21 cellular contexts compared by ENCODE assay signal in the genomic region with DNA sequence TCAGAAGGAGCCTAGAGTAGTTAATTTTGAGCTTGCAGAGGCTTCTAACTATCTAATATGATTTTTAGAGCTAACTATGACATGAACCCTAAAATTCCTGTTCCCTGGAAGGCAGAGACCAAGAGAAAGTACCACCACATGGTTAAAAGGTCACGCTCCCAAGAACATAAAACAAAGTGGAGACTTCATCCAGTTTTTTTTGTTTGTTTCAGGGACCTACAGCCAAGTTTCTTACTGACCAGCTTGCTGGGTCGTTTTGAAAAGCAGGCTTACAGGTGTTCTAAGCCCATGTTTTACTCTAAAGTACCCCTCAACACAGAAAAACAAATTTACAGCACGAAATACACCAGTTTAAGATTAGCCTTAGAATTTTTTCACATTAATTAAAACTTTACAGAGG. TPM values are rescaled to one million over a fixed set of nuclear protein-coding genes. Genes with fewer than 3 reads are reported as not detected.
DNase-seq lines count a peak whose midpoint lies in the region; ATAC-seq, FAIRE-seq and TF ChIP-seq lines count a peak whose summit lies in the region.
"Had no signal": no experiment of that assay in that cellular context is flagged by ENCODE, and none has a peak within 500 bp of the region (broad histone marks: within the 10 kb centered on the region; RNA-seq: fewer than 3 reads in every experiment).

No MANE protein-coding gene starts in this region.

- intact Hi-C loops in left ventricle myocardium inferior (cut with micrococcal nuclease) = loop anchor here (10.0 kb wide), 1 partner anchor 47 kb away; no protein-coding TSS in a partner anchor
- intact Hi-C loops in K562 (cut with micrococcal nuclease) = loop anchor here (10.0 kb wide), 1 partner anchor 177 kb away; no protein-coding TSS in a partner anchor

- ATAC-seq in K562 (no peak), omental fat pad (ENCODE audit: low FRiP score) (no peak)
- ATAC-seq: A549 had no signal

- no peaks in the 10 kb centered on the region for H3K9me1 ChIP-seq in K562 (ENCODE audit: control insufficient read depth, insufficient read depth, low read length)

- no peaks in the 10 kb centered on the region for H3K27me3 Mint-ChIP-seq in mesothelial cell of epicardium (ENCODE audit: low read depth)

- H3K9ac ChIP-seq in K562 (ENCODE audit: insufficient read depth in 1 of 2, low read depth in 2 of 2, low read length in 2 of 2) (no peak overlapping the region), trophoblast cell (ENCODE audit: low read length) (no peak overlapping the region)
- H3K9ac ChIP-seq: BLaER1, GM23248 had no signal

- H3K9me3 ChIP-seq in cardiac muscle cell (ENCODE audit: low read depth) (no peaks in the 10 kb centered on the region), left ventricle myocardium inferior (replicated peaks) (no peaks in the 10 kb centered on the region), K562 (replicated peaks; ENCODE audit: control insufficient read depth, insufficient read depth, low read depth, low read length) (no peaks in the 10 kb centered on the region; the same call in 1 of the 2 replicates), trophoblast cell (ENCODE audit: insufficient read depth, low read depth, low read length) (no peaks in the 10 kb centered on the region)
- H3K9me3 ChIP-seq: A549 had no signal

- no peak overlapping the region for H2AK5ac ChIP-seq in trophoblast cell (ENCODE audit: low read length)

- no peaks in the 10 kb centered on the region for H3K79me2 ChIP-seq in K562 (ENCODE audit: control insufficient read depth, insufficient read depth, low read length)
- no peaks in the 10 kb centered on the region for H3K79me2 ChIP-seq in trophoblast cell (ENCODE audit: control insufficient read depth, insufficient read depth, low read length, poor library complexity)

- no peak overlapping the region for H4K12ac ChIP-seq in trophoblast cell (ENCODE audit: low read depth, low read length)

- no peak overlapping the region for H3K4me3 Mint-ChIP-seq in mesothelial cell of epicardium
- H3K4me3 Mint-ChIP-seq: CD14-positive monocyte; CD4-positive, alpha-beta memory T cell had no signal

- no peak overlapping the region for H4K8ac ChIP-seq in trophoblast cell (ENCODE audit: low read depth, low read length)

- H4K20me1 ChIP-seq in K562 (replicated peaks; ENCODE audit: control insufficient read depth, insufficient read depth, low read length) = no peaks in the 10 kb centered on the region
- H4K20me1 ChIP-seq: BLaER1 had no signal

- in situ Hi-C loops in K562 (cut with MboI) = loop anchor here (10.0 kb wide), 1 partner anchor 87 kb away; no protein-coding TSS in a partner anchor

- H2AFZ ChIP-seq in K562 (ENCODE audit: low read depth, low read length) = peak overlapping the region; percentile 69
- no peak overlapping the region for H2AFZ ChIP-seq in trophoblast cell (ENCODE audit: insufficient read depth, low read length, poor library complexity)

- H3K4me1 Mint-ChIP-seq in mesothelial cell of epicardium = peaks cover 48% of the 10 kb centered on the region
- H3K4me1 Mint-ChIP-seq: CD4-positive, alpha-beta memory T cell had no signal

- H3K27ac Mint-ChIP-seq in mesothelial cell of epicardium = peak overlapping the region; percentile 83
- H3K27ac Mint-ChIP-seq: CD14-positive monocyte; CD4-positive, alpha-beta memory T cell had no signal

- DNase-seq in cardiac muscle cell (ENCODE audit: low read depth in 1 of 2, low spot score in 1 of 2) (no peak), left ventricle myocardium inferior (no peak), K562 (ENCODE audit: extremely low read depth in 1 of 4, low spot score in 3 of 4) (no peak), mesothelial cell of epicardium (ENCODE audit: low spot score in 2 of 2, unreplicated experiment in 2 of 2) (no peak), trophoblast cell (no peak), omental fat pad (ENCODE audit: low spot score) (no peak), medulla oblongata (ENCODE audit: extremely low spot score) (no peak)
- DNase-seq in activated naive CD4-positive, alpha-beta T cell treated with Interleukin-2 at 50 U/mL for 16 hours = no peak
- DNase-seq: CD4-positive, alpha-beta memory T cell; DMS153; DMS79; GDM1; GM23248; HCEC 1CT had no signal

- WGBS in K562 (ENCODE audit: insufficient coverage, low coverage, missing lambda C conversion rate) = 46% methylated on average over 3 of the region's 3 CpGs
- no CpG with 5 or more reads among the region's 3 CpGs for WGBS in trophoblast cell (ENCODE audit: extremely low coverage, insufficient coverage, insufficient read length)

- no peaks in the 10 kb centered on the region for H3K36me3 Mint-ChIP-seq in mesothelial cell of epicardium
- H3K36me3 Mint-ChIP-seq: CD14-positive monocyte; CD4-positive, alpha-beta memory T cell had no signal

- BruUV-seq in K562 (replicated peaks; lab: Mats Ljungman, UMichigan) = no TSS peak

- no peak for TF ChIP-seq EP300 in K562 (IDR thresholded peaks at IDR 0.05; ENCODE audit: low read length)

- no peak for TF ChIP-seq POLR2A in K562 (conservative IDR thresholded peaks at IDR 0.05)

- no peak overlapping the region for H3K4ac ChIP-seq in trophoblast cell (ENCODE audit: low read depth, low read length)

- no peak overlapping the region for H3K4me2 ChIP-seq in K562 (ENCODE audit: insufficient read depth, low read length)
- H3K4me2 ChIP-seq in trophoblast cell (ENCODE audit: low read length) = no peak overlapping the region
- H3K4me2 ChIP-seq: A549, BLaER1 had no signal

- no peak overlapping the region for H2BK120ac ChIP-seq in trophoblast cell (ENCODE audit: insufficient read depth, low read length, poor library complexity)

- no peaks in the 10 kb centered on the region for H3K9me3 Mint-ChIP-seq in mesothelial cell of epicardium

- no peaks in the 10 kb centered on the region for H3K36me3 ChIP-seq in cardiac muscle cell
- H3K36me3 ChIP-seq in left ventricle myocardium inferior = no peaks in the 10 kb centered on the region
- no peaks in the 10 kb centered on the region for H3K36me3 ChIP-seq in K562 (ENCODE audit: control insufficient read depth, insufficient read depth, low read length)
- H3K36me3 ChIP-seq in trophoblast cell (ENCODE audit: control insufficient read depth in 1 of 2, insufficient read depth in 2 of 2, low read length in 2 of 2) = no peaks in the 10 kb centered on the region
- H3K36me3 ChIP-seq: BLaER1 had no signal

- H3K18ac ChIP-seq in trophoblast cell (ENCODE audit: low read length) = no peak overlapping the region

- no peak overlapping the region for H3K23ac ChIP-seq in trophoblast cell (ENCODE audit: low read length)

- no peak overlapping the region for H2BK5ac ChIP-seq in trophoblast cell (ENCODE audit: low read depth, low read length, poor library complexity)

- no peak overlapping the region for H3K4me3 ChIP-seq in cardiac muscle cell
- H3K4me3 ChIP-seq in left ventricle myocardium inferior = no peak overlapping the region
- no peak overlapping the region for H3K4me3 ChIP-seq in K562
- H3K4me3 ChIP-seq in trophoblast cell (ENCODE audit: low read depth, low read length) = no peak overlapping the region
- H3K4me3 ChIP-seq: A549, BLaER1, GM23248 had no signal

- H3K27ac ChIP-seq in cardiac muscle cell (peak overlapping the region; percentile 54), left ventricle myocardium inferior (replicated peaks) (no peak overlapping the region), K562 (ENCODE audit: extremely low read depth, low read depth, low read length) (no peak overlapping the region), trophoblast cell (ENCODE audit: low read depth, low read length) (no peak overlapping the region)
- H3K27ac ChIP-seq: 22Rv1, BLaER1, GM23248 had no signal

- H3K14ac ChIP-seq in trophoblast cell (ENCODE audit: low read length) = no peak overlapping the region

- peaks cover 20% of the 10 kb centered on the region for H3K79me1 ChIP-seq in trophoblast cell (ENCODE audit: low read length)

- TF ChIP-seq RAD21 in K562 (CRISPR knock-in tag; conservative IDR thresholded peaks at IDR 0.05 in 1 of 2, IDR thresholded peaks at IDR 0.05 in 1 of 2) = no peak

- POLR2A ChIA-PET in K562 (lab: Yijun Ruan, JAX) = interaction anchor here (0.6 kb wide), 1 partner anchor 61 kb away, joined by 3 read pairs; no protein-coding TSS in a partner anchor

- no peak for FAIRE-seq in K562 (lab: Jason Lieb, UNC)
- FAIRE-seq: A549, GM12892, GM18507, H54 had no signal

- H4K91ac ChIP-seq in trophoblast cell (ENCODE audit: low read depth, low read length) = no peak overlapping the region

- TF ChIP-seq CTCF in cardiac muscle cell (IDR thresholded peaks at IDR 0.05; ENCODE audit: low read depth, low read length) = no peak
- no peak for TF ChIP-seq CTCF in left ventricle myocardium inferior (IDR thresholded peaks at IDR 0.05; ENCODE audit: borderline replicate concordance)
- no peak for TF ChIP-seq CTCF in K562 (IDR thresholded peaks at IDR 0.05 in 2 of 3, conservative IDR thresholded peaks at IDR 0.05 in 1 of 3; ENCODE audit: insufficient read depth in 2 of 3, low read depth in 1 of 3, low read length in 3 of 3)
- TF ChIP-seq CTCF in mesothelial cell of epicardium (IDR thresholded peaks at IDR 0.05; ENCODE audit: unreplicated experiment) = no peak
- no peak for TF ChIP-seq CTCF in omental fat pad (IDR thresholded peaks at IDR 0.05)

- H2BK12ac ChIP-seq in trophoblast cell (ENCODE audit: low read length) = peak overlapping the region; percentile 77

- H3K4me1 ChIP-seq in cardiac muscle cell (ENCODE audit: low read depth) (peaks cover 25% of the 10 kb centered on the region), left ventricle myocardium inferior (peaks cover 13% of the 10 kb centered on the region), K562 (replicated peaks in 1 of 2; ENCODE audit: control insufficient read depth in 2 of 2, insufficient read depth in 2 of 2, low read length in 2 of 2) (peaks cover 0 to 2% of the 10 kb centered on the region in 2 experiments; a peak in 1 of 5 replicates), trophoblast cell (ENCODE audit: control insufficient read depth in 1 of 2, insufficient read depth in 2 of 2, low read length in 2 of 2) (peaks cover 8 to 10% of the 10 kb centered on the region in 2 experiments)
- H3K4me1 ChIP-seq: A549 had no signal

- H3K27me3 ChIP-seq in cardiac muscle cell (no peaks in the 10 kb centered on the region), left ventricle myocardium inferior (ENCODE audit: low read depth) (no peaks in the 10 kb centered on the region), K562 (ENCODE audit: control insufficient read depth in 2 of 2, insufficient read depth in 2 of 2, low read length in 2 of 2) (no peaks in the 10 kb centered on the region), trophoblast cell (ENCODE audit: insufficient read depth, low read length) (no peaks in the 10 kb centered on the region)
- H3K27me3 ChIP-seq: BLaER1 had no signal

- CTCF ChIA-PET in K562 (lab: Yijun Ruan, JAX; ENCODE audit: low intra/inter-chr PET ratio) = no interaction called here

RNA-seq across cellular contexts. Expression of gene SKIL, which starts 39.6 kb away (rescaled TPM):
- total RNA-seq in cardiac muscle cell = 27.9 and 42.8 TPM in 2 replicates
- 11.9 and 17.1 TPM in 2 replicates for polyA plus RNA-seq in cardiac muscle cell
- total RNA-seq in left ventricle myocardium inferior = 21.5 TPM
- 19.4 and 45.9 TPM in 2 replicates for total RNA-seq in K562 (2011; cell fraction: chromatin; rRNA removed; ENCODE audit: low replicate concordance)
- total RNA-seq in K562 (2011; cell fraction: nucleolus; rRNA removed) = 7.0 and 9.3 TPM in 2 replicates
- 15.2 and 16.4 TPM in 2 replicates for total RNA-seq in K562 (2011; cell fraction: nucleoplasm; rRNA removed)
- total RNA-seq in K562 (2014; rRNA removed) = 11.5 and 19.1 TPM in 2 replicates
- total RNA-seq in K562 (2014; rRNA removed; fragmentation: Illumina TruSeq; extraction: Trizol) = 16.2 and 20.0 TPM in 2 replicates
- 15.5 and 15.6 TPM in 2 replicates for total RNA-seq in K562 (2015; rRNA removed; fragmentation: Illumina TruSeq; extraction: Trizol)
- 14.1 and 14.3 TPM in 2 replicates for total RNA-seq in K562 (2021)
- 5.7 and 6.7 TPM in 2 replicates for polyA plus RNA-seq in K562 (2011; rRNA removed)
- 1.4 and 2.6 TPM in 2 replicates for polyA plus RNA-seq in K562 (2011; cell fraction: cytosol; rRNA removed)
- polyA plus RNA-seq in K562 (2011; cell fraction: nucleus; rRNA removed) = 4.0 and 4.2 TPM in 2 replicates
- polyA plus RNA-seq in K562 (2012) = 7.3 and 9.6 TPM in 2 replicates
- polyA plus RNA-seq in K562 (2014; fragmentation: Illumina TruSeq; extraction: Trizol) = 4.2 and 4.8 TPM in 2 replicates
- polyA plus RNA-seq in K562 (2014; fragmentation: Nextera tagmentation; extraction: Ambion mirVana) = 1 to 10 TPM; 4.4 to 9.7 TPM
- 4.3 and 5.5 TPM in 2 replicates for polyA plus RNA-seq in K562 (2014; rRNA removed)
- polyA minus RNA-seq in K562 (2011; rRNA and poly(A)+ RNA removed) = 30.7 and 32.7 TPM in 2 replicates
- polyA minus RNA-seq in K562 (2011; cell fraction: cytosol; rRNA and poly(A)+ RNA removed) = 14.4 and 18.0 TPM in 2 replicates
- 5.0 and 8.0 TPM in 2 replicates for polyA minus RNA-seq in K562 (2011; cell fraction: nucleus; rRNA and poly(A)+ RNA removed)
- total RNA-seq in mesothelial cell of epicardium = 323 to 328 TPM (median 325 TPM) in 3 replicates
- polyA plus RNA-seq in trophoblast cell (2013) = 90.2 and 92.2 TPM in 2 replicates
- 10 to 100 TPM; 38.9 to 79.1 (median 54.9) TPM for total RNA-seq in omental fat pad
